Comparison of ENCODE assay signal across 22 cellular contexts in the genomic region with DNA sequence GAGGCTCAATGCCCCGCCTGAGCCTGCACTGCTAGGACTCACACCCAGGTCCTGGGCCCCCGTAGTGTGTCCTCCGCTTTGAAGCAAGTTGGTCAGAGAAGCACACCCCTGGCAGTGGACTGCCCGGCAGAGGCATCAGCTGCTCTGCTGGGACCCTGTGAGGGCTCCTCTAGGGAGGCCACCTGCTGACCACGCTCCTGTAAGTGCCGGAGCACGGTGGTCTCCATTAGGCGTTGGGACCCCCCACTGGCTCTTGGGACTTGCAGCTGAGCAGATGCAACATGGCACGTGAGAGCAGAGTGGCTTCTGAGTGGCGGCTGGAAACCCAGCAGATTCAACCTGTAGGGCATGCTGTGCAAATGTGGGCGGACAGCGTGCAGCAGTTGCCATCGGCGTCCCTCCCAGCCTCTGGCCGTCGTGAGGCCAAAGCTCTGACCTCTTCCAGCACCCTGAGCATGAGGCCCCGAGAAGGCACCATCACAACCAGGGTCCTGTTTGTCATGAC. TPM values are rescaled to one million over a fixed set of nuclear protein-coding genes. Genes with fewer than 3 reads are reported as not detected.
"Had no signal": no experiment of that assay in that cellular context is flagged by ENCODE, and none has a peak within 500 bp of the region (broad histone marks: within the 10 kb centered on the region; RNA-seq: fewer than 3 reads in every experiment).

No MANE protein-coding gene starts in this region.

- H3K4me1 Mint-ChIP-seq: neural crest cell had no signal

- H3K27ac Mint-ChIP-seq: activated naive CD4-positive, alpha-beta T cell treated with anti-CD3 and anti-CD28 coated beads, Interleukin-2, amount 50 U/mL, for 24 hours; effector memory CD8-positive, alpha-beta T cell; stimulated activated effector memory CD8-positive, alpha-beta T cell treated with anti-CD3 and anti-CD28 coated beads, Interleukin-12 subunit alpha, Interleukin-12 subunit beta, amount 100 ng/mL, for 72 hours; T-helper 1 cell treated with Interleukin-12 subunit alpha and Interleukin-12 subunit beta and Interleukin-4 antibody, amounts not matched to agents 30 μg/mL and 1 μg/mL, for 36 hours had no signal

- H3K36me3 ChIP-seq: adrenal gland, right lobe of liver, thyroid gland had no signal

- H3K27ac ChIP-seq: adrenal gland, hepatocyte, right lobe of liver, thyroid gland had no signal

- H3K4me3 Mint-ChIP-seq: activated naive CD4-positive, alpha-beta T cell treated with anti-CD3 and anti-CD28 coated beads, Interleukin-2, amount 50 U/mL, for 24 hours; activated T-cell treated with anti-CD3 and anti-CD28 coated beads, Interleukin-2, amount 50 U/mL, for 4 hours; effector memory CD8-positive, alpha-beta T cell; neural crest cell; stimulated activated effector memory CD8-positive, alpha-beta T cell treated with anti-CD3 and anti-CD28 coated beads, Interleukin-12 subunit alpha, Interleukin-12 subunit beta, amount 100 ng/mL, for 72 hours; T-helper 1 cell treated with Interleukin-12 subunit alpha and Interleukin-12 subunit beta and Interleukin-4 antibody, amounts not matched to agents 30 μg/mL and 1 μg/mL, for 36 hours had no signal

- H3K9me3 ChIP-seq: adrenal gland, right lobe of liver, thyroid gland had no signal

- H3K36me3 Mint-ChIP-seq: activated naive CD4-positive, alpha-beta T cell treated with anti-CD3 and anti-CD28 coated beads, Interleukin-2, amount 50 U/mL, for 24 hours; stimulated activated effector memory CD8-positive, alpha-beta T cell treated with anti-CD3 and anti-CD28 coated beads, Interleukin-12 subunit alpha, Interleukin-12 subunit beta, amount 100 ng/mL, for 72 hours had no signal

- DNase-seq: activated CD4-positive, alpha-beta T cell treated with anti-CD3 and anti-CD28 coated beads, Interleukin-2, amount 50 U/mL, for 1 hour; activated T-cell treated with anti-CD3 and anti-CD28 coated beads, Interleukin-2, amount 50 U/mL, for 4 hours; adrenal gland; dermis blood vessel endothelial cell; effector memory CD8-positive, alpha-beta T cell; foreskin fibroblast; mammary epithelial cell; stimulated activated CD4-positive, alpha-beta T cell treated with anti-CD3 and anti-CD28 coated beads, Interleukin-4, amount 100 ng/mL, for 24 hours; thyroid gland had no signal

- H3K4me1 ChIP-seq: adrenal gland, right lobe of liver had no signal

- ATAC-seq: activated CD4-positive, CD25-positive, alpha-beta regulatory T cell treated with anti-CD3 and anti-CD28 coated beads, Interleukin-2, amount 50 U/mL, for 24 hours; activated T-cell treated with anti-CD3 and anti-CD28 coated beads, Interleukin-2, amount 50 U/mL, for 4 hours; effector memory CD8-positive, alpha-beta T cell; right lobe of liver; stimulated activated effector memory CD8-positive, alpha-beta T cell treated with anti-CD3 and anti-CD28 coated beads, Interleukin-12 subunit alpha, Interleukin-12 subunit beta, amount 100 ng/mL, for 72 hours had no signal

- H3K79me2 ChIP-seq: hepatocyte had no signal

- H3K4me3 ChIP-seq: adrenal gland, hepatocyte, right lobe of liver, smooth muscle cell, thyroid gland had no signal

- H2AFZ ChIP-seq: hepatocyte had no signal

- H3K9me3 Mint-ChIP-seq: activated naive CD4-positive, alpha-beta T cell treated with anti-CD3 and anti-CD28 coated beads, Interleukin-2, amount 50 U/mL, for 24 hours; activated T-cell treated with anti-CD3 and anti-CD28 coated beads, Interleukin-2, amount 50 U/mL, for 4 hours; effector memory CD8-positive, alpha-beta T cell; neural crest cell; stimulated activated effector memory CD8-positive, alpha-beta T cell treated with anti-CD3 and anti-CD28 coated beads, Interleukin-12 subunit alpha, Interleukin-12 subunit beta, amount 100 ng/mL, for 72 hours; T-helper 1 cell treated with Interleukin-12 subunit alpha and Interleukin-12 subunit beta and Interleukin-4 antibody, amounts not matched to agents 30 μg/mL and 1 μg/mL, for 36 hours had no signal

- H3K27me3 ChIP-seq: right lobe of liver, thyroid gland had no signal

- H3K4me2 ChIP-seq: hepatocyte, smooth muscle cell had no signal

RNA-seq across cellular contexts. Expression of a gene that starts 16.9 kb away (rescaled TPM):
- total RNA-seq: activated T-cell treated with anti-CD3 and anti-CD28 coated beads, Interleukin-2, amount 50 U/mL, for 4 hours; adrenal gland; bronchial epithelial cell; cerebellum; dermis blood vessel endothelial cell; hepatocyte; mammary epithelial cell; mononuclear cell; neural crest cell; osteocyte; pulmonary artery endothelial cell; right lobe of liver; smooth muscle cell; thyroid gland had no signal
- polyA plus RNA-seq: adrenal gland, hepatocyte, mammary epithelial cell, smooth muscle cell had no signal

RNA-seq across cellular contexts. Expression of a gene that starts 30.5 kb away (rescaled TPM):
- total RNA-seq: activated T-cell treated with anti-CD3 and anti-CD28 coated beads, Interleukin-2, amount 50 U/mL, for 4 hours; adrenal gland; bronchial epithelial cell; dermis blood vessel endothelial cell; hepatocyte; mononuclear cell; neural crest cell; osteocyte; pulmonary artery endothelial cell; right lobe of liver; smooth muscle cell had no signal
- polyA plus RNA-seq: adrenal gland, hepatocyte, mammary epithelial cell, smooth muscle cell had no signal
